ENCODE assay signal across 22 cellular contexts in genomic region chr6:149725785-149726184, GRCh38. TPM values are rescaled to one million over a fixed set of nuclear protein-coding genes. Genes with fewer than 3 reads are reported as not detected.
A peak's percentile ranks its signal among the peaks of the same experiment; 100 is the strongest.
DNase-seq lines count a peak whose midpoint lies in the region; ATAC-seq, FAIRE-seq and TF ChIP-seq lines count a peak whose summit lies in the region.
"Had no signal": no experiment of that assay in that cellular context is flagged by ENCODE, and none has a peak within 500 bp of the region (broad histone marks: within the 10 kb centered on the region; RNA-seq: fewer than 3 reads in every experiment).

No MANE protein-coding gene starts in this region.

- no peaks in the 10 kb centered on the region for H3K9me3 Mint-ChIP-seq in MCF 10A (ENCODE audit: unreplicated experiment)
- H3K9me3 Mint-ChIP-seq: CD4-positive, alpha-beta T cell; CD8-positive, alpha-beta T cell had no signal

- H3K4me3 ChIP-seq in mammary epithelial cell (replicated peaks in 1 of 3; ENCODE audit: insufficient read depth in 1 of 3, low read depth in 2 of 3, low read length in 3 of 3) (no peak overlapping the region), IMR-90 (ENCODE audit: insufficient read depth, low read depth, low read length) (no peak overlapping the region), K562 (no peak overlapping the region)
- H3K4me3 ChIP-seq: A549; BLaER1 treated with 17β-estradiol and CSF1 and Interleukin-3, amounts not matched to agents 10 nM and 100 nM had no signal

- H3K36me3 ChIP-seq in mammary epithelial cell (ENCODE audit: insufficient read depth, low read length) (peaks cover 25% of the 10 kb centered on the region), IMR-90 (ENCODE audit: control insufficient read depth, insufficient read depth, low read length) (peaks cover 17% of the 10 kb centered on the region), K562 (ENCODE audit: control insufficient read depth, insufficient read depth, low read length) (peaks cover 73% of the 10 kb centered on the region)

- no peaks in the 10 kb centered on the region for H3K27me3 Mint-ChIP-seq in MCF 10A (ENCODE audit: insufficient read depth, unreplicated experiment)
- H3K27me3 Mint-ChIP-seq: B cell; CD4-positive, alpha-beta T cell had no signal

- no peak overlapping the region for H3K14ac ChIP-seq in IMR-90 (replicated peaks; ENCODE audit: low read depth, low read length)

- H3K27ac Mint-ChIP-seq in MCF 10A (ENCODE audit: low read depth, unreplicated experiment), result no peak overlapping the region
- H3K27ac Mint-ChIP-seq: B cell; CD4-positive, alpha-beta T cell; CD8-positive, alpha-beta T cell had no signal

- no peak overlapping the region for H2AK9ac ChIP-seq in IMR-90 (replicated peaks; ENCODE audit: low read depth, low read length, poor library complexity)

- intact Hi-C loops in mammary epithelial cell (cut with micrococcal nuclease), result loop anchor here (2.0 to 10.0 kb wide), 2 partner anchors 109 to 139 kb away; partner anchors contain the start of gene LRP11
- intact Hi-C loops in MCF 10A (cut with micrococcal nuclease), result loop anchor here (10.0 kb wide), 2 partner anchors 139 to 289 kb away; partner anchors contain the start of gene LRP11
- intact Hi-C loops in IMR-90 (cut with micrococcal nuclease), result loop anchor here (10.0 kb wide), 1 partner anchor 289 kb away; no protein-coding TSS in a partner anchor
- intact Hi-C loops in K562 (cut with micrococcal nuclease), result loop anchor here (2.0 kb wide), 1 partner anchor 97 kb away; no protein-coding TSS in a partner anchor

- WGBS in mammary epithelial cell (ENCODE audit: low coverage, missing lambda C conversion rate), result 90% methylated on average over 3 of the region's 3 CpGs
- WGBS in IMR-90 (ENCODE audit: extremely low coverage in 2 of 2, insufficient read length in 1 of 2), 2 experiments, result no CpG with 5 or more reads among the region's 3 CpGs
- WGBS in K562 (ENCODE audit: insufficient coverage, low coverage, missing lambda C conversion rate), result 93% methylated on average over 3 of the region's 3 CpGs

- H3K9me1 ChIP-seq in IMR-90 (ENCODE audit: insufficient read depth, low read length) (no peaks in the 10 kb centered on the region), K562 (ENCODE audit: control insufficient read depth, insufficient read depth, low read length) (no peaks in the 10 kb centered on the region)

- ATAC-seq in IMR-90 (ENCODE audit: low read depth), result no peak
- ATAC-seq in K562, result no peak
- ATAC-seq in GM21367 (IDR thresholded peaks at IDR 0.05; ENCODE audit: unreplicated experiment), result no peak
- ATAC-seq: A549; CD8-positive, alpha-beta T cell had no signal

- dilution Hi-C loops in mammary epithelial cell (cut with HindIII; ENCODE audit: low sequenced_read_pairs) (loop anchor here (10.0 kb wide), 1 partner anchor 179 kb away; no protein-coding TSS in a partner anchor), IMR-90 (cut with HindIII; ENCODE audit: low sequenced_read_pairs, unreplicated experiment) (no loop called here)

- H3K79me2 ChIP-seq in mammary epithelial cell (ENCODE audit: insufficient read depth, low read length) (no peaks in the 10 kb centered on the region), K562 (ENCODE audit: control insufficient read depth, insufficient read depth, low read length) (peaks cover 14% of the 10 kb centered on the region; the same call in 2 of the 3 replicates)

- no peak overlapping the region for H3K9ac ChIP-seq in mammary epithelial cell (ENCODE audit: insufficient read depth, low read length)
- no peak overlapping the region for H3K9ac ChIP-seq in IMR-90 (ENCODE audit: low read depth, low read length)
- no peak overlapping the region for H3K9ac ChIP-seq in K562 (ENCODE audit: insufficient read depth in 1 of 2, low read depth in 2 of 2, low read length in 2 of 2)
- H3K9ac ChIP-seq: BLaER1 treated with 17β-estradiol and CSF1 and Interleukin-3, amounts not matched to agents 10 nM and 100 nM had no signal

- no peak overlapping the region for H4K5ac ChIP-seq in IMR-90 (ENCODE audit: low read depth, low read length)

- no peak overlapping the region for H4K8ac ChIP-seq in IMR-90 (ENCODE audit: low read depth in 2 of 2, low read length in 2 of 2)

- H3K4me1 ChIP-seq in mammary epithelial cell (ENCODE audit: insufficient read depth, low read length) (no peaks in the 10 kb centered on the region), IMR-90 (ENCODE audit: control insufficient read depth, insufficient read depth, low read length) (no peaks in the 10 kb centered on the region), K562 (replicated peaks in 1 of 2; ENCODE audit: control insufficient read depth in 2 of 2, insufficient read depth in 2 of 2, low read length in 2 of 2) (peaks cover 20 to 41% of the 10 kb centered on the region in 2 experiments)
- H3K4me1 ChIP-seq: A549 had no signal

- no peak overlapping the region for H2AFZ ChIP-seq in mammary epithelial cell (ENCODE audit: low read depth, low read length)
- no peak overlapping the region for H2AFZ ChIP-seq in IMR-90 (replicated peaks; ENCODE audit: low read length, poor library complexity)
- no peak overlapping the region for H2AFZ ChIP-seq in K562 (ENCODE audit: low read depth, low read length)

- POLR2A ChIA-PET in MCF 10A (lab: Yijun Ruan, JAX) (interaction anchor here (1.0 to 1.5 kb wide), 2 partner anchors 8 to 21 kb away, joined by 4 read pairs; partner anchors contain the start of gene LATS1), IMR-90 (lab: Charles Lee; ENCODE audit: unreplicated experiment) (no interaction called here), K562 (lab: Yijun Ruan, JAX) (interaction anchor here (0.9 to 2.6 kb wide), 3 partner anchors 8 to 41 kb away, joined by 3 to 11 read pairs (median 8); partner anchors contain the start of genes LATS1 and PCMT1)

- no peak for FAIRE-seq in K562 (lab: Jason Lieb, UNC)
- FAIRE-seq: A549, D721Med, G401.6, GM12892, GM18507 had no signal

- H3K56ac ChIP-seq in IMR-90 (ENCODE audit: extremely low read depth, insufficient read depth, low read length), result no peak overlapping the region

- no peak overlapping the region for H3K27ac ChIP-seq in mammary epithelial cell (ENCODE audit: insufficient read depth, low read depth, low read length)
- H3K27ac ChIP-seq in IMR-90 (ENCODE audit: insufficient read depth, low read length), result no peak overlapping the region
- H3K27ac ChIP-seq in K562 (ENCODE audit: extremely low read depth, low read depth, low read length), result no peak overlapping the region
- no peak overlapping the region for H3K27ac ChIP-seq in caudate nucleus (ENCODE audit: low read depth, low read length)
- H3K27ac ChIP-seq: 22Rv1; A549; BLaER1 treated with 17β-estradiol and CSF1 and Interleukin-3, amounts not matched to agents 10 nM and 100 nM; C4-2B had no signal

- BruUV-seq in mammary epithelial cell (replicated peaks; lab: Mats Ljungman, UMichigan) (TSS peak; percentile 44), MCF 10A (replicated peaks; lab: Mats Ljungman, UMichigan) (no TSS peak), IMR-90 (replicated peaks; lab: Mats Ljungman, UMichigan) (TSS peak; percentile 46), K562 (replicated peaks; lab: Mats Ljungman, UMichigan) (no TSS peak)

- H3K4me3 Mint-ChIP-seq in MCF 10A (ENCODE audit: unreplicated experiment), result no peak overlapping the region
- H3K4me3 Mint-ChIP-seq: B cell; CD4-positive, alpha-beta T cell; CD8-positive, alpha-beta T cell had no signal

- no peak overlapping the region for H3K18ac ChIP-seq in IMR-90 (ENCODE audit: low read depth, low read length)

- no peak for DNase-seq in mammary epithelial cell
- DNase-seq in MCF 10A (ENCODE audit: unreplicated experiment), result no peak
- no peak for DNase-seq in IMR-90
- no peak for DNase-seq in K562 (ENCODE audit: extremely low read depth in 1 of 4, low spot score in 3 of 4)
- DNase-seq in caudate nucleus (lab: John Stamatoyannopoulos, UW), result no peak
- DNase-seq: AML-193; Caco-2; Calu3; CD4-positive, alpha-beta T cell; CD8-positive, alpha-beta T cell; DMS79 treated with DMSO at 0.1 percent for 48 hours; GF-D8 had no signal

- in situ Hi-C loops in mammary epithelial cell (cut with MboI; ENCODE audit: low sequenced_read_pairs in 2 of 2) (no loop called here), IMR-90 (cut with MboI; ENCODE audit: low sequenced_read_pairs) (loop anchor here (10.0 kb wide), 1 partner anchor 199 kb away; the partner anchor contains the start of gene RAET1G), K562 (cut with MboI) (loop anchor here (10.0 kb wide), 1 partner anchor 199 kb away; the partner anchor contains the start of gene RAET1G)

- no peaks in the 10 kb centered on the region for H4K20me1 ChIP-seq in mammary epithelial cell (ENCODE audit: insufficient read depth, low read length)
- no peaks in the 10 kb centered on the region for H4K20me1 ChIP-seq in IMR-90 (ENCODE audit: insufficient read depth, low read length)
- H4K20me1 ChIP-seq in K562 (replicated peaks; ENCODE audit: control insufficient read depth, insufficient read depth, low read length), result no peaks in the 10 kb centered on the region

- no peak overlapping the region for H4K91ac ChIP-seq in IMR-90 (ENCODE audit: insufficient read depth, low read depth, low read length)

- TF ChIP-seq RAD21 in IMR-90 (IDR thresholded peaks at IDR 0.05; ENCODE audit: low read length) (no peak), K562 (CRISPR knock-in tag; conservative IDR thresholded peaks at IDR 0.05 in 1 of 2, IDR thresholded peaks at IDR 0.05 in 1 of 2) (no peak)

- no peak overlapping the region for H2BK20ac ChIP-seq in IMR-90 (ENCODE audit: low read depth, low read length)

- peaks cover 69% of the 10 kb centered on the region for H3K36me3 Mint-ChIP-seq in MCF 10A (ENCODE audit: insufficient read depth, unreplicated experiment)

- H3K23ac ChIP-seq in IMR-90 (ENCODE audit: low read depth, low read length), result no peak overlapping the region

- CTCF ChIA-PET in mammary epithelial cell (lab: Charles Lee; ENCODE audit: low non-redundant PET), result no interaction called here
- CTCF ChIA-PET in MCF 10A (lab: Yijun Ruan, JAX), result interaction anchor here (0.6 to 2.9 kb wide), 4 partner anchors 19 to 766 kb away, joined by 3 to 10 read pairs (median 4); no protein-coding TSS in a partner anchor
- CTCF ChIA-PET in IMR-90 (lab: Yijun Ruan, JAX), result no interaction called here
- CTCF ChIA-PET in K562 (lab: Yijun Ruan, JAX; ENCODE audit: low intra/inter-chr PET ratio), result no interaction called here

- no peak overlapping the region for H3K4ac ChIP-seq in IMR-90 (ENCODE audit: low read depth, low read length)

- H2AK5ac ChIP-seq in IMR-90 (ENCODE audit: low read depth, low read length), result no peak overlapping the region

- no peak overlapping the region for H2BK120ac ChIP-seq in IMR-90 (ENCODE audit: low read depth, low read length)

- H3K4me2 ChIP-seq in mammary epithelial cell (ENCODE audit: insufficient read depth, low read depth, low read length), result no peak overlapping the region
- H3K4me2 ChIP-seq in IMR-90 (ENCODE audit: low read depth, low read length), result no peak overlapping the region
- H3K4me2 ChIP-seq in K562 (ENCODE audit: insufficient read depth, low read length), result no peak overlapping the region
- H3K4me2 ChIP-seq: A549; BLaER1 treated with 17β-estradiol and CSF1 and Interleukin-3, amounts not matched to agents 10 nM and 100 nM had no signal

- TF ChIP-seq EP300 in K562 (IDR thresholded peaks at IDR 0.05; ENCODE audit: low read length), result no peak

- no peak overlapping the region for H2BK15ac ChIP-seq in IMR-90 (ENCODE audit: low read depth, low read length)

- TF ChIP-seq CTCF in mammary epithelial cell (conservative IDR thresholded peaks at IDR 0.05 in 1 of 2, IDR thresholded peaks at IDR 0.05 in 1 of 2; ENCODE audit: extremely low read depth in 1 of 2, insufficient read depth in 1 of 2, low read depth in 1 of 2, low read length in 2 of 2) (no peak), MCF 10A (IDR thresholded peaks at IDR 0.05; ENCODE audit: unreplicated experiment) (no peak), IMR-90 (conservative IDR thresholded peaks at IDR 0.05; ENCODE audit: low read depth, low read length) (no peak), K562 (IDR thresholded peaks at IDR 0.05 in 2 of 3, conservative IDR thresholded peaks at IDR 0.05 in 1 of 3; ENCODE audit: insufficient read depth in 2 of 3, low read depth in 1 of 3, low read length in 3 of 3) (no peak)

- no peak overlapping the region for H2BK5ac ChIP-seq in IMR-90 (ENCODE audit: low read depth, low read length, poor library complexity, severe bottlenecking)

- no peaks in the 10 kb centered on the region for H3K79me1 ChIP-seq in IMR-90 (ENCODE audit: low read depth in 1 of 2, low read length in 2 of 2)

- TF ChIP-seq POLR2A in IMR-90 (IDR thresholded peaks at IDR 0.05; ENCODE audit: low read depth, low read length) (no peak), K562 (conservative IDR thresholded peaks at IDR 0.05) (no peak)

- H3K4me1 Mint-ChIP-seq in MCF 10A (ENCODE audit: insufficient read depth, unreplicated experiment), result peaks cover 6% of the 10 kb centered on the region

- H3K27me3 ChIP-seq in mammary epithelial cell (ENCODE audit: insufficient read depth, low read length) (no peaks in the 10 kb centered on the region), IMR-90 (ENCODE audit: control insufficient read depth, insufficient read depth, low read length) (no peaks in the 10 kb centered on the region), K562 (ENCODE audit: control insufficient read depth in 2 of 2, insufficient read depth in 2 of 2, low read length in 2 of 2) (no peaks in the 10 kb centered on the region)
- H3K27me3 ChIP-seq: BLaER1 treated with 17β-estradiol and CSF1 and Interleukin-3, amounts not matched to agents 10 nM and 100 nM had no signal

- H3K9me3 ChIP-seq in mammary epithelial cell (replicated peaks; ENCODE audit: insufficient read depth, low read length), result no peaks in the 10 kb centered on the region
- H3K9me3 ChIP-seq in IMR-90 (ENCODE audit: control insufficient read depth, insufficient read depth, low read length), result no peaks in the 10 kb centered on the region
- no peaks in the 10 kb centered on the region for H3K9me3 ChIP-seq in K562 (replicated peaks; ENCODE audit: control insufficient read depth, insufficient read depth, low read depth, low read length)
- H3K9me3 ChIP-seq: A549; BLaER1 treated with 17β-estradiol and CSF1 and Interleukin-3, amounts not matched to agents 10 nM and 100 nM; Caco-2 had no signal

RNA-seq across cellular contexts. Expression of gene LATS1, which starts 7.9 kb away (rescaled TPM):
- total RNA-seq in mammary epithelial cell (10 to 100 TPM; 19.8 to 26.6 TPM), MCF 10A (2022) (28.8 and 34.3 TPM in 2 replicates), IMR-90 (2012; rRNA removed) (18.3 and 20.1 TPM in 2 replicates), K562 (2014; rRNA removed) (14.0 and 22.5 TPM in 2 replicates), K562 (2014; rRNA removed; fragmentation: Illumina TruSeq; extraction: Trizol) (28.4 and 32.1 TPM in 2 replicates), K562 (2015; rRNA removed; fragmentation: Illumina TruSeq; extraction: Trizol) (26.5 and 26.6 TPM in 2 replicates), K562 (2021) (33.2 and 36.3 TPM in 2 replicates)
- polyA plus RNA-seq in mammary epithelial cell (12.6 TPM), IMR-90 (2012; rRNA removed) (7.9 and 8.8 TPM in 2 replicates), K562 (2011; rRNA removed) (18.4 and 24.0 TPM in 2 replicates), K562 (2014; fragmentation: Illumina TruSeq; extraction: Trizol) (28.7 and 29.1 TPM in 2 replicates), K562 (2014; fragmentation: Nextera tagmentation; extraction: Ambion mirVana) (1 to 10 TPM; 5.0 to 5.6 TPM), K562 (2014; rRNA removed) (11.9 and 13.2 TPM in 2 replicates)
- polyA minus RNA-seq in mammary epithelial cell, result 24.8 TPM
- 1.7 and 3.7 TPM in 2 replicates for polyA plus RNA-seq in IMR-90 (2012; cell fraction: cytosol; rRNA removed)
- 2.3 and 12.0 TPM in 2 replicates for polyA plus RNA-seq in IMR-90 (2012; cell fraction: nucleus; rRNA removed; ENCODE audit: low replicate concordance)
- total RNA-seq in K562 (2011; cell fraction: chromatin; rRNA removed; ENCODE audit: low replicate concordance), result 46.5 and 118 TPM in 2 replicates
- 23.9 and 24.3 TPM in 2 replicates for total RNA-seq in K562 (2011; cell fraction: nucleolus; rRNA removed)
- total RNA-seq in K562 (2011; cell fraction: nucleoplasm; rRNA removed), result 35.3 and 42.9 TPM in 2 replicates
- polyA plus RNA-seq in K562 (2011; cell fraction: cytosol; rRNA removed), result 14.4 and 17.0 TPM in 2 replicates
- 21.7 and 22.5 TPM in 2 replicates for polyA plus RNA-seq in K562 (2011; cell fraction: nucleus; rRNA removed)
- polyA plus RNA-seq in K562 (2012), result 15.0 and 16.6 TPM in 2 replicates
- 60.3 and 69.3 TPM in 2 replicates for polyA minus RNA-seq in K562 (2011; rRNA and poly(A)+ RNA removed)
- polyA minus RNA-seq in K562 (2011; cell fraction: cytosol; rRNA and poly(A)+ RNA removed), result 31.1 and 31.3 TPM in 2 replicates
- polyA minus RNA-seq in K562 (2011; cell fraction: nucleus; rRNA and poly(A)+ RNA removed), result 22.2 and 41.8 TPM in 2 replicates

RNA-seq across cellular contexts. Expression of gene NUP43, which starts 20.5 kb away (rescaled TPM):
- 10 to 100 TPM; 29.8 to 51.4 TPM for total RNA-seq in mammary epithelial cell
- polyA plus RNA-seq in mammary epithelial cell, result 16.7 TPM
- 69.3 TPM for polyA minus RNA-seq in mammary epithelial cell
- 47.8 and 50.5 TPM in 2 replicates for total RNA-seq in MCF 10A (2022)
- 35.0 and 40.5 TPM in 2 replicates for total RNA-seq in IMR-90 (2012; rRNA removed)
- 7.7 and 14.2 TPM in 2 replicates for polyA plus RNA-seq in IMR-90 (2012; rRNA removed)
- polyA plus RNA-seq in IMR-90 (2012; cell fraction: cytosol; rRNA removed), result 2.7 and 4.1 TPM in 2 replicates
- 3.4 and 16.8 TPM in 2 replicates for polyA plus RNA-seq in IMR-90 (2012; cell fraction: nucleus; rRNA removed; ENCODE audit: low replicate concordance)
- 105 and 121 TPM in 2 replicates for total RNA-seq in K562 (2011; cell fraction: chromatin; rRNA removed; ENCODE audit: low replicate concordance)
- total RNA-seq in K562 (2011; cell fraction: nucleolus; rRNA removed), result 31.3 and 32.5 TPM in 2 replicates
- 51.2 and 83.9 TPM in 2 replicates for total RNA-seq in K562 (2011; cell fraction: nucleoplasm; rRNA removed)
- total RNA-seq in K562 (2014; rRNA removed), result 44.7 and 50.5 TPM in 2 replicates
- total RNA-seq in K562 (2014; rRNA removed; fragmentation: Illumina TruSeq; extraction: Trizol), result 112 and 127 TPM in 2 replicates
- total RNA-seq in K562 (2015; rRNA removed; fragmentation: Illumina TruSeq; extraction: Trizol), result 78.1 and 83.6 TPM in 2 replicates
- total RNA-seq in K562 (2021), result 101 and 103 TPM in 2 replicates
- 112 and 136 TPM in 2 replicates for polyA plus RNA-seq in K562 (2011; rRNA removed)
- polyA plus RNA-seq in K562 (2011; cell fraction: cytosol; rRNA removed), result 35.5 and 60.8 TPM in 2 replicates
- polyA plus RNA-seq in K562 (2011; cell fraction: nucleus; rRNA removed), result 52.5 and 59.6 TPM in 2 replicates
- 38.4 and 46.1 TPM in 2 replicates for polyA plus RNA-seq in K562 (2012)
- 59.5 and 67.4 TPM in 2 replicates for polyA plus RNA-seq in K562 (2014; fragmentation: Illumina TruSeq; extraction: Trizol)
- 10 to 100 TPM; 28.9 to 39.7 TPM for polyA plus RNA-seq in K562 (2014; fragmentation: Nextera tagmentation; extraction: Ambion mirVana)
- 53.1 and 53.4 TPM in 2 replicates for polyA plus RNA-seq in K562 (2014; rRNA removed)
- polyA minus RNA-seq in K562 (2011; rRNA and poly(A)+ RNA removed), result 293 and 318 TPM in 2 replicates
- polyA minus RNA-seq in K562 (2011; cell fraction: cytosol; rRNA and poly(A)+ RNA removed), result 67.9 and 134 TPM in 2 replicates
- 19.9 and 34.4 TPM in 2 replicates for polyA minus RNA-seq in K562 (2011; cell fraction: nucleus; rRNA and poly(A)+ RNA removed)

RNA-seq across cellular contexts. Expression of gene PCMT1, which starts 23.8 kb away (rescaled TPM):
- 100 to 1,000 TPM; 122 to 124 TPM for total RNA-seq in mammary epithelial cell
- 176 TPM for polyA plus RNA-seq in mammary epithelial cell
- 104 TPM for polyA minus RNA-seq in mammary epithelial cell
- total RNA-seq in MCF 10A (2022), result 117 and 121 TPM in 2 replicates
- 109 and 159 TPM in 2 replicates for total RNA-seq in IMR-90 (2012; rRNA removed)
- 100 and 101 TPM in 2 replicates for polyA plus RNA-seq in IMR-90 (2012; rRNA removed)
- polyA plus RNA-seq in IMR-90 (2012; cell fraction: cytosol; rRNA removed), result 34.7 and 84.2 TPM in 2 replicates
- 19.8 and 52.8 TPM in 2 replicates for polyA plus RNA-seq in IMR-90 (2012; cell fraction: nucleus; rRNA removed; ENCODE audit: low replicate concordance)
- 143 TPM in 2 replicates for total RNA-seq in K562 (2011; cell fraction: chromatin; rRNA removed; ENCODE audit: low replicate concordance)
- 190 and 200 TPM in 2 replicates for total RNA-seq in K562 (2011; cell fraction: nucleolus; rRNA removed)
- 178 and 226 TPM in 2 replicates for total RNA-seq in K562 (2011; cell fraction: nucleoplasm; rRNA removed)
- total RNA-seq in K562 (2014; rRNA removed), result 302 and 327 TPM in 2 replicates
- total RNA-seq in K562 (2014; rRNA removed; fragmentation: Illumina TruSeq; extraction: Trizol), result 235 and 246 TPM in 2 replicates
- 215 and 217 TPM in 2 replicates for total RNA-seq in K562 (2015; rRNA removed; fragmentation: Illumina TruSeq; extraction: Trizol)
- total RNA-seq in K562 (2021), result 231 and 238 TPM in 2 replicates
- 307 and 425 TPM in 2 replicates for polyA plus RNA-seq in K562 (2011; rRNA removed)
- polyA plus RNA-seq in K562 (2011; cell fraction: cytosol; rRNA removed), result 302 and 333 TPM in 2 replicates
- polyA plus RNA-seq in K562 (2011; cell fraction: nucleus; rRNA removed), result 61.1 and 83.0 TPM in 2 replicates
- 178 and 267 TPM in 2 replicates for polyA plus RNA-seq in K562 (2012)
- polyA plus RNA-seq in K562 (2014; fragmentation: Illumina TruSeq; extraction: Trizol), result 303 and 361 TPM in 2 replicates
- polyA plus RNA-seq in K562 (2014; fragmentation: Nextera tagmentation; extraction: Ambion mirVana), result 100 to 1,000 TPM; 536 to 541 TPM
- 411 and 464 TPM in 2 replicates for polyA plus RNA-seq in K562 (2014; rRNA removed)
- 317 and 349 TPM in 2 replicates for polyA minus RNA-seq in K562 (2011; rRNA and poly(A)+ RNA removed)
- 86.4 and 132 TPM in 2 replicates for polyA minus RNA-seq in K562 (2011; cell fraction: cytosol; rRNA and poly(A)+ RNA removed)
- polyA minus RNA-seq in K562 (2011; cell fraction: nucleus; rRNA and poly(A)+ RNA removed), result 29.5 and 35.4 TPM in 2 replicates

Comparison
In these comparisons a context has a peak if more than half of its experiments do, and no peak if none do; other contexts are left out.
1. in situ Hi-C loops: an anchor here in IMR-90 (10.0 kb wide) and K562 (10.0 kb wide); none called in mammary epithelial cell.